20 cellular contexts compared by ENCODE assay signal in genomic region chrX:103197721-103198306, GRCh38. TPM values are rescaled to one million over a fixed set of nuclear protein-coding genes. Genes with fewer than 3 reads are reported as not detected.
A peak's percentile ranks its signal among the peaks of the same experiment; 100 is the strongest.
DNase-seq lines count a peak whose midpoint lies in the region; ATAC-seq, FAIRE-seq and TF ChIP-seq lines count a peak whose summit lies in the region.
"Had no signal": no experiment of that assay in that cellular context is flagged by ENCODE, and none has a peak within 500 bp of the region (broad histone marks: within the 10 kb centered on the region; RNA-seq: fewer than 3 reads in every experiment).

No MANE protein-coding gene starts in this region.

- H4K8ac ChIP-seq in H1 (ENCODE audit: extremely low read depth, insufficient read depth, low read length) = no peak overlapping the region

- no peak overlapping the region for H4K91ac ChIP-seq in H1 (replicated peaks; ENCODE audit: insufficient read length, low read length)

- ATAC-seq in body of pancreas = no peak
- ATAC-seq: gastroesophageal sphincter; GM23338; stimulated activated naive B cell treated with anti-CD40 and anti-IgM and Interleukin-4, amounts not matched to agents 10 μg/mL and 1 μg/mL and 100 μg/mL, for 72 hours had no signal

- H2AK5ac ChIP-seq in H1 (ENCODE audit: low read depth, low read length) = no peak overlapping the region

- no peaks in the 10 kb centered on the region for H4K20me1 ChIP-seq in H1 (replicated peaks in 1 of 2; ENCODE audit: control insufficient read depth in 1 of 2, insufficient read depth in 2 of 2, low read length in 2 of 2)

- H3K79me1 ChIP-seq in H1 (ENCODE audit: low read depth, low read length) = no peaks in the 10 kb centered on the region

- H3K27me3 ChIP-seq in H1 (replicated peaks in 1 of 4; ENCODE audit: control insufficient read depth in 3 of 4, extremely low read depth in 1 of 4, insufficient read depth in 3 of 4, low read length in 3 of 4) = no peaks in the 10 kb centered on the region
- H3K27me3 ChIP-seq in body of pancreas = no peaks in the 10 kb centered on the region
- H3K27me3 ChIP-seq: gastroesophageal sphincter had no signal

- FAIRE-seq in H1 (lab: Jason Lieb, UNC) = peak; percentile 24
- FAIRE-seq: A204.1, TTC549 had no signal

- H4K5ac ChIP-seq in H1 (ENCODE audit: insufficient read length, low read depth, low read length) = no peak overlapping the region

- H3K27ac ChIP-seq in H1 (ENCODE audit: low read depth, low read length) = no peak overlapping the region
- H3K27ac ChIP-seq in body of pancreas = no peak overlapping the region
- H3K27ac ChIP-seq: dorsolateral prefrontal cortex, gastroesophageal sphincter, KMS-11 had no signal

- no peaks in the 10 kb centered on the region for H3K23me2 ChIP-seq in H1 (ENCODE audit: low read depth, low read length)

- WGBS in H1 (ENCODE audit: extremely low coverage in 1 of 2, insufficient coverage in 1 of 2, insufficient read length in 1 of 2, insufficient replicate concordance in 2 of 2, low coverage in 1 of 2, low lambda C conversion rate in 2 of 2, missing lambda C conversion rate in 1 of 2), 2 experiments = 100% methylated on average over 2 of the region's 2 CpGs; no CpG with 5 or more reads in 1 of the 2 experiments
- WGBS in body of pancreas, 2 donors = 72 to 79% methylated on average over 2 of the region's 2 CpGs

- no peak overlapping the region for H2BK5ac ChIP-seq in H1 (ENCODE audit: low read depth, low read length)

- TF ChIP-seq CTCF in H1 (IDR thresholded peaks at IDR 0.05; ENCODE audit: control extremely low read depth in 1 of 3, insufficient read depth in 1 of 3, low read depth in 1 of 3, low read length in 3 of 3) (no peak), body of pancreas (IDR thresholded peaks at IDR 0.05) (no peak)

- TF ChIP-seq POLR2A in H1 (IDR thresholded peaks at IDR 0.05; ENCODE audit: control extremely low read depth in 1 of 2, low read depth in 2 of 2, low read length in 2 of 2) (no peak), body of pancreas (IDR thresholded peaks at IDR 0.05) (no peak)

- H3K36me3 ChIP-seq in H1 (ENCODE audit: control insufficient read depth in 2 of 4, insufficient read depth in 4 of 4, low read length in 3 of 4) (no peaks in the 10 kb centered on the region), body of pancreas (replicated peaks in 1 of 2; ENCODE audit: insufficient read depth in 1 of 2, low read depth in 2 of 2) (no peaks in the 10 kb centered on the region)
- H3K36me3 ChIP-seq: gastroesophageal sphincter had no signal

- H2BK120ac ChIP-seq in H1 (replicated peaks; ENCODE audit: low read depth, low read length) = no peak overlapping the region

- no peak overlapping the region for H3K56ac ChIP-seq in H1 (replicated peaks; ENCODE audit: insufficient read length, low read depth, low read length)

- H3K23ac ChIP-seq in H1 (ENCODE audit: insufficient read length) = no peak overlapping the region

- no peak overlapping the region for H2BK20ac ChIP-seq in H1 (ENCODE audit: low read length)

- no peaks in the 10 kb centered on the region for H3K79me2 ChIP-seq in H1 (ENCODE audit: control insufficient read depth in 1 of 2, insufficient read depth in 2 of 2, low read length in 2 of 2)

- intact Hi-C loops in body of pancreas (cut with DNase I) = no loop called here

- no peak overlapping the region for H3K4me2 ChIP-seq in H1 (ENCODE audit: insufficient read depth in 1 of 2, low read depth in 2 of 2, low read length in 2 of 2)
- H3K4me2 ChIP-seq: GM23338, KMS-11 had no signal

- H3K4me3 ChIP-seq in H1 (ENCODE audit: extremely low read depth in 1 of 4, insufficient read depth in 2 of 4, low read depth in 3 of 4, low read length in 4 of 4) = no peak overlapping the region
- no peak overlapping the region for H3K4me3 ChIP-seq in body of pancreas
- H3K4me3 ChIP-seq: dorsolateral prefrontal cortex, gastroesophageal sphincter, GM23338 had no signal

- CTCF ChIA-PET in H1 (lab: Charles Lee; ENCODE audit: partially characterized antibody) = no interaction called here

- POLR2A ChIA-PET in H1 (lab: Charles Lee; ENCODE audit: partially characterized antibody) = no interaction called here

- TF ChIP-seq RAD21 in H1 (IDR thresholded peaks at IDR 0.05 in 1 of 2, conservative IDR thresholded peaks at IDR 0.05 in 1 of 2; ENCODE audit: low read depth in 2 of 2, low read length in 2 of 2) = no peak

- no peak for TF ChIP-seq EP300 in H1 (IDR thresholded peaks at IDR 0.05; ENCODE audit: borderline replicate concordance in 1 of 2, low read depth in 2 of 2, low read length in 2 of 2)

- H3K18ac ChIP-seq in H1 (ENCODE audit: extremely low read depth, low read length) = no peak overlapping the region

- H2AFZ ChIP-seq in H1 (ENCODE audit: low read length) = no peak overlapping the region
- H2AFZ ChIP-seq: GM23338 had no signal

- no peak overlapping the region for H2BK12ac ChIP-seq in H1 (ENCODE audit: low read depth, low read length)

- H2BK15ac ChIP-seq in H1 (ENCODE audit: low read length) = no peak overlapping the region

- H3K9ac ChIP-seq in H1 (replicated peaks in 1 of 4; ENCODE audit: extremely low read depth in 1 of 4, low read depth in 3 of 4, low read length in 3 of 4) = no peak overlapping the region
- H3K9ac ChIP-seq: KMS-11 had no signal

- no peak overlapping the region for H3K14ac ChIP-seq in H1 (ENCODE audit: insufficient read length)

- H3K4me1 ChIP-seq in H1 (replicated peaks in 1 of 4; ENCODE audit: control insufficient read depth in 3 of 4, insufficient read depth in 4 of 4, low read length in 3 of 4) (no peaks in the 10 kb centered on the region), body of pancreas (no peaks in the 10 kb centered on the region)
- H3K4me1 ChIP-seq: gastroesophageal sphincter had no signal

- DNase-seq in SIG-M5 treated with dmso at 0.1 percent for 504 hours (lab: John Stamatoyannopoulos, UW; ENCODE audit: unreplicated experiment) = peak; percentile 3
- DNase-seq in SIG-M5 (lab: John Stamatoyannopoulos, UW) = no peak
- peak; percentile 51 for DNase-seq in LHCN-M2 (ENCODE audit: low read depth)
- DNase-seq in H1 (ENCODE audit: low read depth in 1 of 2, low spot score in 2 of 2) = no peak
- DNase-seq in renal cortical epithelial cell (ENCODE audit: low read depth) = peak; percentile 35
- DNase-seq in body of pancreas = no peak
- no peak for DNase-seq in NCI-H187 treated with DMSO at 0.1 percent for 48 hours (lab: John Stamatoyannopoulos, UW)
- no peak for DNase-seq in NCI-H2171 (lab: John Stamatoyannopoulos, UW)
- DNase-seq: activated CD4-positive, alpha-beta memory T cell treated with anti-CD3 and anti-CD28 coated beads, Interleukin-2, amount 10 ng/mL, durations not matched to agents 7 days and 5 days; aorta; COR-L47; dorsolateral prefrontal cortex; NCI-H187; NCI-H69; stimulated activated naive B cell treated with anti-CD40 and anti-IgM and Interleukin-4, amounts not matched to agents 10 μg/mL and 1 μg/mL and 100 μg/mL, for 72 hours had no signal

- H3K9me3 ChIP-seq in H1 (ENCODE audit: insufficient read depth in 2 of 2, low read depth in 1 of 2, low read length in 1 of 2) = no peaks in the 10 kb centered on the region
- H3K9me3 ChIP-seq in body of pancreas = no peaks in the 10 kb centered on the region
- H3K9me3 ChIP-seq: gastroesophageal sphincter had no signal

- no peak overlapping the region for H3K4ac ChIP-seq in H1 (replicated peaks; ENCODE audit: insufficient read length, low read depth, low read length)

TF ChIP-seq in H1, 55 proteins besides CTCF, POLR2A, EP300 and RAD21:
- TF ChIP-seq BACH1 (IDR thresholded peaks at IDR 0.05; ENCODE audit: low read length) (no peak), NANOG (IDR thresholded peaks at IDR 0.05; ENCODE audit: insufficient read depth, low read depth, low read length, poor library complexity, severe bottlenecking) (no peak), PHF8 (conservative IDR thresholded peaks at IDR 0.05; ENCODE audit: low read depth, low read length) (no peak), RXRA (IDR thresholded peaks at IDR 0.05; ENCODE audit: insufficient read depth, low read depth, low read length) (no peak), CREB1 (IDR thresholded peaks at IDR 0.05) (no peak), ASH2L (IDR thresholded peaks at IDR 0.05; ENCODE audit: low read length) (no peak), ATF3 (IDR thresholded peaks at IDR 0.05; ENCODE audit: insufficient read depth, low read depth, low read length) (no peak), KDM1A (IDR thresholded peaks at IDR 0.05; ENCODE audit: borderline replicate concordance, low read length) (no peak), EGR1 (IDR thresholded peaks at IDR 0.05; ENCODE audit: borderline replicate concordance, low read depth, low read length) (no peak)

RNA-seq across cellular contexts. Expression of gene BEX4, which starts 17.1 kb away (rescaled TPM):
- total RNA-seq in LHCN-M2 (2014; rRNA removed) (1.5 and 1.9 TPM in 2 replicates), renal cortical epithelial cell (43.1 and 50.6 TPM in 2 replicates), body of pancreas (10 to 100 TPM in 1 of 2 donors, 1 to 10 TPM in 1; 7.9 to 14.8 TPM)
- polyA plus RNA-seq in LHCN-M2 (2012) = 6.2 TPM
- total RNA-seq in H1 (2021; fragmentation: NEBNext Ultra II Directional; extraction: Animal tissue kit (Norgen Biotek cat#: 25700)) = 45.1 TPM in 2 replicates
- polyA plus RNA-seq in H1 (2011; rRNA removed) = 16.2 and 27.2 TPM in 2 replicates
- 51.6 TPM for polyA plus RNA-seq in H1 (2011; cell fraction: cytosol; rRNA removed)
- 7.4 TPM for polyA plus RNA-seq in H1 (2011; cell fraction: nucleus; rRNA removed)
- polyA plus RNA-seq in H1 (2012, experiment 1 of 2) = 39.8 to 72.4 TPM (median 43.6 TPM) in 4 replicates
- polyA plus RNA-seq in H1 (2012, experiment 2 of 2) = 17.3 TPM
- polyA plus RNA-seq in H1 (2013, experiment 1 of 2) = 68.3 TPM
- polyA plus RNA-seq in H1 (2013, experiment 2 of 2) = 66.6 TPM
- polyA minus RNA-seq in H1 (2011; rRNA and poly(A)+ RNA removed) = 6.0 and 6.2 TPM in 2 replicates
- polyA minus RNA-seq in H1 (2011; cell fraction: cytosol; rRNA and poly(A)+ RNA removed) = 8.0 TPM
- 9.1 TPM for polyA minus RNA-seq in H1 (2011; cell fraction: nucleus; rRNA and poly(A)+ RNA removed)

RNA-seq across cellular contexts. Expression of gene TCEAL8, which starts 57.1 kb away (rescaled TPM):
- 144 and 146 TPM in 2 replicates for total RNA-seq in LHCN-M2 (2014; rRNA removed)
- polyA plus RNA-seq in LHCN-M2 (2012) = 90.2 TPM
- 81.0 and 82.2 TPM in 2 replicates for total RNA-seq in H1 (2021; fragmentation: NEBNext Ultra II Directional; extraction: Animal tissue kit (Norgen Biotek cat#: 25700))
- 17.9 and 47.2 TPM in 2 replicates for polyA plus RNA-seq in H1 (2011; rRNA removed)
- 58.5 TPM for polyA plus RNA-seq in H1 (2011; cell fraction: cytosol; rRNA removed)
- 5.2 TPM for polyA plus RNA-seq in H1 (2011; cell fraction: nucleus; rRNA removed)
- 46.2 to 100 TPM (median 50.2 TPM) in 4 replicates for polyA plus RNA-seq in H1 (2012, experiment 1 of 2)
- 18.8 TPM for polyA plus RNA-seq in H1 (2012, experiment 2 of 2)
- 130 TPM for polyA plus RNA-seq in H1 (2013, experiment 1 of 2)
- 133 TPM for polyA plus RNA-seq in H1 (2013, experiment 2 of 2)
- 10.4 and 13.6 TPM in 2 replicates for polyA minus RNA-seq in H1 (2011; rRNA and poly(A)+ RNA removed)
- polyA minus RNA-seq in H1 (2011; cell fraction: cytosol; rRNA and poly(A)+ RNA removed) = 16.7 TPM
- 13.8 TPM for polyA minus RNA-seq in H1 (2011; cell fraction: nucleus; rRNA and poly(A)+ RNA removed)
- 99.0 and 153 TPM in 2 replicates for total RNA-seq in renal cortical epithelial cell
- total RNA-seq in body of pancreas = 10 to 100 TPM; 10.9 to 46.2 TPM

Comparison
In these comparisons a context has a peak if more than half of its experiments do, and no peak if none do; other contexts are left out.
1. DNase-seq: peak in SIG-M5 treated with dmso at 0.1 percent for 504 hours (single experiment), LHCN-M2 (single experiment) and renal cortical epithelial cell (single experiment); none in SIG-M5 (single experiment), H1 (0 of 2), body of pancreas (0 of 4), NCI-H187 treated with DMSO at 0.1 percent for 48 hours (single experiment) and NCI-H2171 (single experiment).